8 cellular contexts compared by ENCODE assay signal in genomic region chr4:112231779-112232713, GRCh38. TPM values are rescaled to one million over a fixed set of nuclear protein-coding genes. Genes with fewer than 3 reads are reported as not detected.
A peak's percentile ranks its signal among the peaks of the same experiment; 100 is the strongest.
DNase-seq lines count a peak whose midpoint lies in the region; ATAC-seq and TF ChIP-seq lines count a peak whose summit lies in the region.

A gene with protein sequence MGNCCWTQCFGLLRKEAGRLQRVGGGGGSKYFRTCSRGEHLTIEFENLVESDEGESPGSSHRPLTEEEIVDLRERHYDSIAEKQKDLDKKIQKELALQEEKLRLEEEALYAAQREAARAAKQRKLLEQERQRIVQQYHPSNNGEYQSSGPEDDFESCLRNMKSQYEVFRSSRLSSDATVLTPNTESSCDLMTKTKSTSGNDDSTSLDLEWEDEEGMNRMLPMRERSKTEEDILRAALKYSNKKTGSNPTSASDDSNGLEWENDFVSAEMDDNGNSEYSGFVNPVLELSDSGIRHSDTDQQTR (plus strand): TSS chr4:112231787. CDS start chr4:112232092, 305 bp downstream.

- H3K4me3 ChIP-seq in BE2C (ENCODE audit: low read depth, low read length), result peak within 1 kb of the TSS; percentile 89
- H3K4me3 ChIP-seq in coronary artery, result peak within 1 kb of the TSS; percentile 88

- H3K27ac Mint-ChIP-seq in activated CD4-positive, alpha-beta T cell treated with anti-CD3 and anti-CD28 coated beads, Interleukin-2, amount 10 ng/mL, durations not matched to agents 24 days and 14 days, result peak within 1 kb of the TSS; percentile 98

- peaks cover 1% of the 10 kb centered on the region for H3K27me3 Mint-ChIP-seq in activated CD4-positive, alpha-beta T cell treated with anti-CD3 and anti-CD28 coated beads, Interleukin-2, amount 10 ng/mL, durations not matched to agents 24 days and 14 days

- no peaks in the 10 kb centered on the region for H3K36me3 Mint-ChIP-seq in activated CD4-positive, alpha-beta T cell treated with anti-CD3 and anti-CD28 coated beads, Interleukin-2, amount 10 ng/mL, durations not matched to agents 24 days and 14 days (ENCODE audit: low read depth)

- ATAC-seq in GM19023 (IDR thresholded peaks at IDR 0.05; ENCODE audit: unreplicated experiment) (peak; percentile 70), HG03196 (IDR thresholded peaks at IDR 0.05; ENCODE audit: unreplicated experiment) (peak; percentile 67)

- intact Hi-C loops in activated CD4-positive, alpha-beta T cell treated with anti-CD3 and anti-CD28 coated beads, Interleukin-2, amount 10 ng/mL, durations not matched to agents 24 days and 14 days (cut with micrococcal nuclease), result loop anchor here (1.0 to 10.0 kb wide), 9 partner anchors 33 to 405 kb away; partner anchors contain the start of genes LARP7 and TIFA

- peak; percentile 35 for TF ChIP-seq CTCF in BE2C (IDR thresholded peaks at IDR 0.05; ENCODE audit: low read depth, low read length)
- no peak for TF ChIP-seq CTCF in coronary artery (IDR thresholded peaks at IDR 0.05)

- H3K9me3 ChIP-seq in BE2C, result no peaks in the 10 kb centered on the region

- H3K27me3 ChIP-seq in BE2C, result no peaks in the 10 kb centered on the region

- H3K27ac ChIP-seq in coronary artery, result peak within 1 kb of the TSS; percentile 88 to 96

- H3K4me1 ChIP-seq in BE2C, result no peaks in the 10 kb centered on the region

- H3K36me3 ChIP-seq in BE2C, result peaks cover 3% of the 10 kb centered on the region; the same call in 1 of the 2 replicates

- peak; percentile 93 for DNase-seq in BE2C
- DNase-seq in NCI-H510A (lab: John Stamatoyannopoulos, UW), result peak; percentile 62
- DNase-seq in activated CD4-positive, alpha-beta T cell treated with anti-CD3 and anti-CD28 coated beads, Interleukin-2, amount 10 ng/mL, durations not matched to agents 24 days and 14 days, result peak; percentile 95
- peak; percentile 91 for DNase-seq in coronary artery (ENCODE audit: low spot score)
- peak; percentile 97 for DNase-seq in left kidney (ENCODE audit: low read depth, low spot score)
- DNase-seq in stimulated activated CD4-positive, alpha-beta T cell treated with anti-CD3 and anti-CD28 coated beads, Interleukin-2, amount 100 ng/mL, for 4 hours (ENCODE audit: low read depth), result peak; percentile 61

- H3K9me3 Mint-ChIP-seq in activated CD4-positive, alpha-beta T cell treated with anti-CD3 and anti-CD28 coated beads, Interleukin-2, amount 10 ng/mL, durations not matched to agents 24 days and 14 days, result no peaks in the 10 kb centered on the region

- H3K4me1 Mint-ChIP-seq in activated CD4-positive, alpha-beta T cell treated with anti-CD3 and anti-CD28 coated beads, Interleukin-2, amount 10 ng/mL, durations not matched to agents 24 days and 14 days, result peaks cover 22% of the 10 kb centered on the region

- H3K4me3 Mint-ChIP-seq in activated CD4-positive, alpha-beta T cell treated with anti-CD3 and anti-CD28 coated beads, Interleukin-2, amount 10 ng/mL, durations not matched to agents 24 days and 14 days, result peak within 1 kb of the TSS; percentile 96

RNA-seq across cellular contexts. Expression of the gene that starts here (rescaled TPM):
- polyA plus RNA-seq in BE2C (2012; ENCODE audit: insufficient read depth, insufficient read length, low read depth), result 9.4 TPM
- 20.5 and 27.0 TPM in 2 replicates for total RNA-seq in activated CD4-positive, alpha-beta T cell treated with anti-CD3 and anti-CD28 coated beads, Interleukin-2, amount 10 ng/mL, durations not matched to agents 24 days and 14 days

Comparison
In these comparisons a context has a peak if more than half of its experiments do, and no peak if none do; other contexts are left out.
1. Peak in every context shown above with its lines: DNase-seq, ATAC-seq, H3K4me3 ChIP-seq and H3K27ac ChIP-seq.